In genomic region chr15:66696770-66697169, GRCh38 we compare ENCODE assay signal across 2 cellular contexts.
A peak's percentile ranks its signal among the peaks of the same experiment; 100 is the strongest.
TF ChIP-seq lines count a peak whose summit lies in the region.

No MANE protein-coding gene starts in this region.

TF ChIP-seq in HEK293, 187 proteins besides CTCF, POLR2A, EP300 and RAD21:
- TF ChIP-seq ZNF623 (tag by site-specific recombination; IDR thresholded peaks at IDR 0.05), result peak; percentile 44; the same call in 1 of the 2 replicates
- no peak for TF ChIP-seq KLF17 (tag by site-specific recombination; IDR thresholded peaks at IDR 0.05)
- TF ChIP-seq ZEB2 (tag by site-specific recombination; IDR thresholded peaks at IDR 0.05), result no peak
- TF ChIP-seq ZNF513 (tag by site-specific recombination; IDR thresholded peaks at IDR 0.05), result no peak

TF ChIP-seq in H1, 55 proteins besides CTCF, POLR2A, EP300 and RAD21:
- TF ChIP-seq SRF (IDR thresholded peaks at IDR 0.05; ENCODE audit: low read depth, low read length) (no peak), RFX5 (IDR thresholded peaks at IDR 0.05; ENCODE audit: borderline replicate concordance, low read depth, low read length) (no peak), HDAC6 (IDR thresholded peaks at IDR 0.05; ENCODE audit: low read depth, low read length) (no peak), SUZ12 (IDR thresholded peaks at IDR 0.05; ENCODE audit: low read length) (no peak), BACH1 (IDR thresholded peaks at IDR 0.05; ENCODE audit: low read length) (no peak), TBP (IDR thresholded peaks at IDR 0.05; ENCODE audit: low read depth, low read length) (no peak), CHD7 (IDR thresholded peaks at IDR 0.05; ENCODE audit: insufficient replicate concordance, low read length) (no peak), SAP30 (IDR thresholded peaks at IDR 0.05; ENCODE audit: insufficient read depth, insufficient replicate concordance, low read length) (no peak), TAF7 (optimal IDR thresholded peaks at IDR 0.05; ENCODE audit: borderline replicate concordance, low read depth, low read length) (no peak), E2F6 (IDR thresholded peaks at IDR 0.05) (no peak), BRCA1 (IDR thresholded peaks at IDR 0.05; ENCODE audit: low read depth, low read length) (no peak), SIN3A (conservative IDR thresholded peaks at IDR 0.05 in 1 of 2, IDR thresholded peaks at IDR 0.05 in 1 of 2; ENCODE audit: low read depth in 1 of 2, low read length in 2 of 2) (no peak), RBBP5 (IDR thresholded peaks at IDR 0.05; ENCODE audit: borderline replicate concordance, low read depth, low read length) (no peak)
